ENCODE assay signal across 1 cellular context in genomic region chr12:93127582-93128331, GRCh38.
TF ChIP-seq lines count a peak whose summit lies in the region.

No MANE protein-coding gene starts in this region.

TF ChIP-seq in HepG2, 621 proteins besides CTCF, POLR2A, EP300 and RAD21 (continued from another document and continues in another):
- TF ChIP-seq AHDC1 (CRISPR knock-in tag; IDR thresholded peaks at IDR 0.05; ENCODE audit: borderline replicate concordance) (peak; percentile 92), ZNF251 (CRISPR knock-in tag; IDR thresholded peaks at IDR 0.05) (no peak), TRIM22 (IDR thresholded peaks at IDR 0.05) (no peak), ZNF180 (CRISPR knock-in tag; IDR thresholded peaks at IDR 0.05; ENCODE audit: borderline replicate concordance, low read depth) (no peak; the same call in 1 of the 2 replicates), RCOR2 (CRISPR knock-in tag; IDR thresholded peaks at IDR 0.05) (peak; percentile 100), ZNF816 (CRISPR knock-in tag; IDR thresholded peaks at IDR 0.05; ENCODE audit: borderline replicate concordance) (no peak; the same call in 1 of the 2 replicates), BATF2 (CRISPR knock-in tag; IDR thresholded peaks at IDR 0.05) (no peak), ESRRA (CRISPR knock-in tag; IDR thresholded peaks at IDR 0.05; ENCODE audit: low read depth) (peak; percentile 78), ZIK1 (CRISPR knock-in tag; IDR thresholded peaks at IDR 0.05; ENCODE audit: borderline replicate concordance, low read depth) (no peak), ZNF614 (CRISPR knock-in tag; IDR thresholded peaks at IDR 0.05; ENCODE audit: borderline replicate concordance) (peak; percentile 97), FOXK2 (IDR thresholded peaks at IDR 0.05) (no peak), SIX1 (CRISPR knock-in tag; IDR thresholded peaks at IDR 0.05; ENCODE audit: borderline replicate concordance) (peak; percentile 92), ZBTB8A (CRISPR knock-in tag; IDR thresholded peaks at IDR 0.05; ENCODE audit: borderline replicate concordance, low read depth) (no peak), ZBTB37 (CRISPR knock-in tag; IDR thresholded peaks at IDR 0.05) (peak; percentile 96), ZFYVE20 (CRISPR knock-in tag; IDR thresholded peaks at IDR 0.05; ENCODE audit: borderline replicate concordance, low read depth) (no peak; the same call in 1 of the 2 replicates), KMT2B (CRISPR knock-in tag; IDR thresholded peaks at IDR 0.05) (peak; percentile 82; the same call in 1 of the 2 replicates), ZFP36L2 (CRISPR knock-in tag; IDR thresholded peaks at IDR 0.05) (no peak), CBX5 (CRISPR knock-in tag; IDR thresholded peaks at IDR 0.05; ENCODE audit: borderline replicate concordance) (peak; percentile 98), ZBTB7A (CRISPR knock-in tag; IDR thresholded peaks at IDR 0.05) (peak; percentile 58; the same call in 1 of the 2 replicates), ZNF143 (CRISPR knock-in tag; IDR thresholded peaks at IDR 0.05) (peak; percentile 45; the same call in 1 of the 2 replicates), RFXAP (CRISPR knock-in tag; IDR thresholded peaks at IDR 0.05; ENCODE audit: borderline replicate concordance) (peak; percentile 92; the same call in 1 of the 2 replicates), BHLHE40 (IDR thresholded peaks at IDR 0.05; ENCODE audit: low read length) (0 out of 2 replicates have a peak, but pooled peaks have one; percentile 16), TCF7L2 (IDR thresholded peaks at IDR 0.05; ENCODE audit: low read depth, low read length) (no peak), HOMEZ (CRISPR knock-in tag; IDR thresholded peaks at IDR 0.05; ENCODE audit: low read depth) (peak; percentile 90), NRL (CRISPR knock-in tag; IDR thresholded peaks at IDR 0.05; ENCODE audit: borderline replicate concordance) (peak; percentile 47; the same call in 1 of the 2 replicates), ZNF234 (CRISPR knock-in tag; conservative IDR thresholded peaks at IDR 0.05) (no peak), ZNF646 (CRISPR knock-in tag; IDR thresholded peaks at IDR 0.05) (peak; percentile 62; the same call in 1 of the 2 replicates), ZNF800 (CRISPR knock-in tag; IDR thresholded peaks at IDR 0.05) (peak; percentile 82), ATF1 (CRISPR knock-in tag; IDR thresholded peaks at IDR 0.05) (peak; percentile 74), ZNF772 (CRISPR knock-in tag; IDR thresholded peaks at IDR 0.05) (peak; percentile 95), PHF5A (CRISPR knock-in tag; IDR thresholded peaks at IDR 0.05; ENCODE audit: low read depth, unreplicated experiment) (peak; percentile 96), YEATS2 (CRISPR knock-in tag; IDR thresholded peaks at IDR 0.05; ENCODE audit: borderline replicate concordance) (peak; percentile 74; the same call in 1 of the 2 replicates), GABPB1 (CRISPR knock-in tag; IDR thresholded peaks at IDR 0.05) (peak; percentile 58), ZNF572 (CRISPR knock-in tag; IDR thresholded peaks at IDR 0.05) (no peak), SMARCC2 (IDR thresholded peaks at IDR 0.05) (no peak), ZNF224 (CRISPR knock-in tag; IDR thresholded peaks at IDR 0.05) (peak; percentile 78; the same call in 1 of the 2 replicates), ELK4 (CRISPR knock-in tag; IDR thresholded peaks at IDR 0.05; ENCODE audit: borderline replicate concordance) (no peak), ZNF782 (CRISPR knock-in tag; IDR thresholded peaks at IDR 0.05; ENCODE audit: borderline replicate concordance) (peak; percentile 71; the same call in 1 of the 2 replicates), ARNTL (CRISPR knock-in tag; IDR thresholded peaks at IDR 0.05) (peak; percentile 93), KLF15 (CRISPR knock-in tag; IDR thresholded peaks at IDR 0.05; ENCODE audit: borderline replicate concordance) (no peak), MED13 (CRISPR knock-in tag; IDR thresholded peaks at IDR 0.05) (peak; percentile 95)
